26 cellular contexts compared by ENCODE assay signal in genomic region chrY:8582277-8582850, GRCh38.
"Had no signal": no experiment of that assay in that cellular context is flagged by ENCODE, and none has a peak within 500 bp of the region (broad histone marks: within the 10 kb centered on the region; RNA-seq: fewer than 3 reads in every experiment).

No MANE protein-coding gene starts in this region.

- DNase-seq: activated CD4-positive, alpha-beta T cell treated with anti-CD3 and anti-CD28 coated beads for 36 hours; activated CD4-positive, alpha-beta T cell treated with anti-CD3 and anti-CD28 coated beads, Interleukin-2, amount 10 ng/mL, durations not matched to agents 7 days and 5 days; activated CD4-positive, alpha-beta T cell treated with anti-CD3 and anti-CD28 coated beads, Interleukin-2, amount 50 U/mL, for 48 hours; activated CD8-positive, alpha-beta T cell treated with anti-CD3 and anti-CD28 coated beads, Interleukin-2, amount 10 ng/mL, durations not matched to agents 7 days and 5 days; activated gamma-delta T cell; activated naive CD4-positive, alpha-beta T cell treated with Interleukin-2 at 50 U/mL for 16 hours; activated naive CD8-positive, alpha-beta T cell treated with anti-CD3 and anti-CD28 coated beads, Interleukin-2, amount 10 ng/mL, durations not matched to agents 7 days and 5 days; activated T-cell treated with anti-CD3 and anti-CD28 coated beads, Interleukin-2, amount 50 U/mL, for 24 hours; Karpas-422; KBM-7; NCI-H1105; NCI-H1436; NCI-H1694; NCI-H1930; NCI-H2081 treated with DMSO at 0.1 percent for 48 hours; NCI-H510A; NCI-H526; NCI-H748 treated with DMSO at 0.1 percent for 48 hours; NK-92 treated with Interleukin-12 subunit alpha and Interleukin-12 subunit beta, amount 100 ng/mL, for 24 hours; PC-3; Peyer's patch; RPMI8226; SHP77 treated with DMSO at 0.1 percent for 48 hours; SK-N-SH had no signal

- ATAC-seq: activated CD4-positive, alpha-beta T cell treated with anti-CD3 and anti-CD28 coated beads for 36 hours; activated CD4-positive, CD25-positive, alpha-beta regulatory T cell treated with anti-CD3 and anti-CD28 coated beads, Interleukin-2, amount 50 U/mL, for 24 hours; activated CD8-positive, alpha-beta T cell treated with anti-CD3 and anti-CD28 coated beads, Interleukin-2, amount 10 ng/mL, durations not matched to agents 7 days and 5 days; PC-3; WTC11 had no signal
